Comparison of ENCODE assay signal across 9 cellular contexts in genomic region chr2:96470636-96471035, GRCh38. TPM values are rescaled to one million over a fixed set of nuclear protein-coding genes. Genes with fewer than 3 reads are reported as not detected.
DNase-seq lines count a peak whose midpoint lies in the region; ATAC-seq and TF ChIP-seq lines count a peak whose summit lies in the region.
"Had no signal": no experiment of that assay in that cellular context is flagged by ENCODE, and none has a peak within 500 bp of the region (broad histone marks: within the 10 kb centered on the region; RNA-seq: fewer than 3 reads in every experiment).

No MANE protein-coding gene starts in this region.

- peak overlapping the region; percentile 13 for H2AFZ ChIP-seq in parathyroid adenoma

- H3K79me2 ChIP-seq in parathyroid adenoma, result no peaks in the 10 kb centered on the region

- TF ChIP-seq EP300 in gastroesophageal sphincter (IDR thresholded peaks at IDR 0.05), result no peak

- no peak for TF ChIP-seq POLR2A in gastroesophageal sphincter (IDR thresholded peaks at IDR 0.05)

- H3K27me3 ChIP-seq in gastroesophageal sphincter (peaks cover 17% of the 10 kb centered on the region), parathyroid adenoma (ENCODE audit: control insufficient read depth, insufficient read depth, low read length) (no peaks in the 10 kb centered on the region), tibial artery (peaks cover 0 to 10% of the 10 kb centered on the region in 2 donors)

- 9% methylated on average over 6 of the region's 25 CpGs; no CpG with 5 or more reads in 1 of the 2 donors for WGBS in gastroesophageal sphincter (ENCODE audit: low coverage in 1 of 2), 2 donors

- no peaks in the 10 kb centered on the region for H3K36me3 Mint-ChIP-seq in activated T-helper 1 cell treated with anti-CD3 and anti-CD28 coated beads, Interleukin-12 subunit alpha, Interleukin-12 subunit beta, Interleukin-2, Interleukin-4 antibody, amounts not matched to agents 30 ng/mL and 10 ng/mL and 1 ng/mL, durations not matched to agents 14 hours and 24 hours and 36 hours (ENCODE audit: low read depth)

- peak; percentile 58 for ATAC-seq in gastroesophageal sphincter
- ATAC-seq in GM21381 (IDR thresholded peaks at IDR 0.05; ENCODE audit: unreplicated experiment), result no peak

- no peaks in the 10 kb centered on the region for H3K9me3 ChIP-seq in gastroesophageal sphincter
- H3K9me3 ChIP-seq in parathyroid adenoma (ENCODE audit: control insufficient read depth, low read length), result no peaks in the 10 kb centered on the region
- H3K9me3 ChIP-seq in tibial artery, result no peaks in the 10 kb centered on the region

- H3K4me1 ChIP-seq in gastroesophageal sphincter, result peaks cover 0 to 7% (median 3%) of the 10 kb centered on the region in 3 donors
- no peaks in the 10 kb centered on the region for H3K4me1 ChIP-seq in parathyroid adenoma
- peaks cover 0 to 9% (median 6%) of the 10 kb centered on the region in 4 donors for H3K4me1 ChIP-seq in tibial artery
- H3K4me1 ChIP-seq: BLaER1 had no signal

- H3K4me3 ChIP-seq in gastroesophageal sphincter (no peak overlapping the region), parathyroid adenoma (ENCODE audit: low read depth, low read length) (no peak overlapping the region), tibial artery (peak overlapping the region; percentile 28 to 44)
- H3K4me3 ChIP-seq: BLaER1 had no signal

- DNase-seq in NOMO-1 (lab: John Stamatoyannopoulos, UW; ENCODE audit: unreplicated experiment in 2 of 2) (peak; percentile 5 to 11), NOMO-1 treated with dmso at 0.1 percent for 144 hours (lab: John Stamatoyannopoulos, UW; ENCODE audit: unreplicated experiment) (no peak), tibial artery (peak in 1 of 2 donors; percentile 26), NCI-H524 (lab: John Stamatoyannopoulos, UW) (no peak)
- peak; percentile 28 for DNase-seq in activated T-helper 1 cell treated with anti-CD3 and anti-CD28 coated beads, Interleukin-12 subunit alpha, Interleukin-12 subunit beta, Interleukin-2, Interleukin-4 antibody, amounts not matched to agents 30 ng/mL and 10 ng/mL and 1 ng/mL, durations not matched to agents 14 hours and 24 hours and 36 hours (ENCODE audit: low spot score)

- H3K36me3 ChIP-seq in gastroesophageal sphincter, result no peaks in the 10 kb centered on the region
- no peaks in the 10 kb centered on the region for H3K36me3 ChIP-seq in parathyroid adenoma (ENCODE audit: control insufficient read depth, insufficient read depth, low read length)
- no peaks in the 10 kb centered on the region for H3K36me3 ChIP-seq in tibial artery
- H3K36me3 ChIP-seq: BLaER1 had no signal

- H3K27ac Mint-ChIP-seq in activated T-helper 1 cell treated with anti-CD3 and anti-CD28 coated beads, Interleukin-12 subunit alpha, Interleukin-12 subunit beta, Interleukin-2, Interleukin-4 antibody, amounts not matched to agents 30 ng/mL and 10 ng/mL and 1 ng/mL, durations not matched to agents 14 hours and 24 hours and 36 hours, result no peak overlapping the region

- H3K4me1 Mint-ChIP-seq in activated T-helper 1 cell treated with anti-CD3 and anti-CD28 coated beads, Interleukin-12 subunit alpha, Interleukin-12 subunit beta, Interleukin-2, Interleukin-4 antibody, amounts not matched to agents 30 ng/mL and 10 ng/mL and 1 ng/mL, durations not matched to agents 14 hours and 24 hours and 36 hours (ENCODE audit: low read depth), result peaks cover 16% of the 10 kb centered on the region

- H3K9ac ChIP-seq in parathyroid adenoma, result no peak overlapping the region
- H3K9ac ChIP-seq: BLaER1 had no signal

- H3K4me3 Mint-ChIP-seq in activated T-helper 1 cell treated with anti-CD3 and anti-CD28 coated beads, Interleukin-12 subunit alpha, Interleukin-12 subunit beta, Interleukin-2, Interleukin-4 antibody, amounts not matched to agents 30 ng/mL and 10 ng/mL and 1 ng/mL, durations not matched to agents 14 hours and 24 hours and 36 hours, result peak overlapping the region; percentile 2

- TF ChIP-seq CTCF in gastroesophageal sphincter (IDR thresholded peaks at IDR 0.05) (peak; percentile 16 to 66 (median 36)), parathyroid adenoma (IDR thresholded peaks at IDR 0.05) (peak; percentile 33), tibial artery (IDR thresholded peaks at IDR 0.05) (peak; percentile 25 to 47)

- peaks cover 4% of the 10 kb centered on the region for H3K27me3 Mint-ChIP-seq in activated T-helper 1 cell treated with anti-CD3 and anti-CD28 coated beads, Interleukin-12 subunit alpha, Interleukin-12 subunit beta, Interleukin-2, Interleukin-4 antibody, amounts not matched to agents 30 ng/mL and 10 ng/mL and 1 ng/mL, durations not matched to agents 14 hours and 24 hours and 36 hours (ENCODE audit: insufficient read depth)

- intact Hi-C loops in activated T-helper 1 cell treated with anti-CD3 and anti-CD28 coated beads, Interleukin-12 subunit alpha, Interleukin-12 subunit beta, Interleukin-2, Interleukin-4 antibody, amounts not matched to agents 30 ng/mL and 10 ng/mL and 1 ng/mL, durations not matched to agents 14 hours and 24 hours and 36 hours (cut with micrococcal nuclease), result loop anchor here (1.0 kb wide), 2 partner anchors 38 to 63 kb away; no protein-coding TSS in a partner anchor
- intact Hi-C loops in tibial artery (cut with DNase I; ENCODE audit: low total_unique reads), result no loop called here

- H3K4me2 ChIP-seq in parathyroid adenoma (ENCODE audit: low read length), result no peak overlapping the region
- H3K4me2 ChIP-seq: BLaER1 had no signal

- H3K27ac ChIP-seq in gastroesophageal sphincter (no peak overlapping the region), parathyroid adenoma (no peak overlapping the region), tibial artery (no peak overlapping the region)
- H3K27ac ChIP-seq: BLaER1 had no signal

- no peaks in the 10 kb centered on the region for H3K9me3 Mint-ChIP-seq in activated T-helper 1 cell treated with anti-CD3 and anti-CD28 coated beads, Interleukin-12 subunit alpha, Interleukin-12 subunit beta, Interleukin-2, Interleukin-4 antibody, amounts not matched to agents 30 ng/mL and 10 ng/mL and 1 ng/mL, durations not matched to agents 14 hours and 24 hours and 36 hours

RNA-seq across cellular contexts. Expression of gene NEURL3, which starts 34.5 kb away (rescaled TPM):
- 0.54 and 0.75 TPM in 2 replicates for total RNA-seq in activated T-helper 1 cell treated with anti-CD3 and anti-CD28 coated beads, Interleukin-12 subunit alpha, Interleukin-12 subunit beta, Interleukin-2, Interleukin-4 antibody, amounts not matched to agents 30 ng/mL and 10 ng/mL and 1 ng/mL, durations not matched to agents 14 hours and 24 hours and 36 hours
- total RNA-seq in gastroesophageal sphincter, result not detected

Comparison
In these comparisons a context has a peak if more than half of its experiments do, and no peak if none do; other contexts are left out.
1. DNase-seq: peak in NOMO-1 (2 of 2) and activated T-helper 1 cell treated with anti-CD3 and anti-CD28 coated beads, Interleukin-12 subunit alpha, Interleukin-12 subunit beta, Interleukin-2, Interleukin-4 antibody, amounts not matched to agents 30 ng/mL and 10 ng/mL and 1 ng/mL, durations not matched to agents 14 hours and 24 hours and 36 hours (single experiment); none in NOMO-1 treated with dmso at 0.1 percent for 144 hours (single experiment) and NCI-H524 (0 of 2).
2. H3K4me3 ChIP-seq: peak in tibial artery (2 of 2); none in gastroesophageal sphincter (0 of 2) and parathyroid adenoma (single experiment).
3. Peak in every context shown above with its lines, with median percentiles within 50 percentile points of each other: CTCF ChIP-seq.